Comparison of ENCODE assay signal across 9 cellular contexts in genomic region chr13:83881917-83882625, GRCh38. TPM values are rescaled to one million over a fixed set of nuclear protein-coding genes. Genes with fewer than 3 reads are reported as not detected.
DNase-seq lines count a peak whose midpoint lies in the region; ATAC-seq and TF ChIP-seq lines count a peak whose summit lies in the region.
"Had no signal": no experiment of that assay in that cellular context is flagged by ENCODE, and none has a peak within 500 bp of the region (broad histone marks: within the 10 kb centered on the region; RNA-seq: fewer than 3 reads in every experiment).

TSS of gene SLITRK1 (minus strand) at chr13:83882474. CDS start at chr13:83881507, 967 bp downstream.

- H3K9me3 Mint-ChIP-seq in chondrocyte (ENCODE audit: low read depth) = no peaks in the 10 kb centered on the region

- no peak within 1 kb of the TSS for H2BK15ac ChIP-seq in mesendoderm (replicated peaks; ENCODE audit: low read depth)

- H3K4ac ChIP-seq in mesendoderm (ENCODE audit: low read depth, low read length) = no peak within 1 kb of the TSS

- H3K27me3 Mint-ChIP-seq in chondrocyte (ENCODE audit: low read depth) = peaks cover 57% of the 10 kb centered on the region

- H3K27ac ChIP-seq in mesendoderm (ENCODE audit: low read depth, low read length) = no peak within 1 kb of the TSS

- no peaks in the 10 kb centered on the region for H3K79me1 ChIP-seq in mesendoderm (ENCODE audit: low read length)

- no peak within 1 kb of the TSS for H3K56ac ChIP-seq in mesendoderm (ENCODE audit: low read length)

- H3K27me3 ChIP-seq in mesendoderm (ENCODE audit: insufficient read depth, low read length, poor library complexity) = peaks cover 22% of the 10 kb centered on the region

- H4K8ac ChIP-seq in mesendoderm (ENCODE audit: low read depth, low read length) = no peak within 1 kb of the TSS

- H3K4me1 ChIP-seq in mesendoderm (ENCODE audit: control insufficient read depth, low read depth, low read length) = no peaks in the 10 kb centered on the region

- TF ChIP-seq CTCF in chondrocyte (IDR thresholded peaks at IDR 0.05) = no peak

- no peak within 1 kb of the TSS for H3K18ac ChIP-seq in mesendoderm (ENCODE audit: low read length)

- no peak within 1 kb of the TSS for H3K9ac ChIP-seq in mesendoderm (ENCODE audit: low read length)

- H4K5ac ChIP-seq in mesendoderm (ENCODE audit: low read length) = no peak within 1 kb of the TSS

- peak within 1 kb of the TSS; percentile 29 for H3K4me3 ChIP-seq in mesendoderm (ENCODE audit: low read length)

- H3K4me1 Mint-ChIP-seq in chondrocyte (ENCODE audit: low read depth) = peaks cover 29% of the 10 kb centered on the region
- H3K4me1 Mint-ChIP-seq: activated naive CD4-positive, alpha-beta T cell treated with anti-CD3 and anti-CD28 coated beads, Interleukin-2, amount 50 U/mL, for 24 hours had no signal

- H3K4me2 ChIP-seq in mesendoderm (ENCODE audit: low read length) = peak within 1 kb of the TSS; percentile 63

- no peaks in the 10 kb centered on the region for H3K36me3 Mint-ChIP-seq in chondrocyte (ENCODE audit: low read depth)
- H3K36me3 Mint-ChIP-seq: activated naive CD4-positive, alpha-beta T cell treated with anti-CD3 and anti-CD28 coated beads, Interleukin-2, amount 50 U/mL, for 24 hours had no signal

- H3K27ac Mint-ChIP-seq in chondrocyte (ENCODE audit: unreplicated experiment) = no peak within 1 kb of the TSS
- H3K27ac Mint-ChIP-seq: activated naive CD4-positive, alpha-beta T cell treated with anti-CD3 and anti-CD28 coated beads, Interleukin-2, amount 50 U/mL, for 24 hours had no signal

- no peak within 1 kb of the TSS for H3K23ac ChIP-seq in mesendoderm (ENCODE audit: low read length)

- no peaks in the 10 kb centered on the region for H3K79me2 ChIP-seq in mesendoderm (ENCODE audit: control insufficient read depth, insufficient read depth, low read length)

- ATAC-seq in left cardiac atrium = peak in 1 of 2 donors; percentile 57
- no peak for ATAC-seq in Right ventricle myocardium inferior

- H2BK120ac ChIP-seq in mesendoderm (ENCODE audit: low read depth, low read length) = no peak within 1 kb of the TSS

- DNase-seq in left cardiac atrium (peak; percentile 31), Right ventricle myocardium inferior (ENCODE audit: missing footprints) (no peak), NCI-H69 (lab: John Stamatoyannopoulos, UW) (peak; percentile 71), chondrocyte (ENCODE audit: low spot score) (peak; percentile 81), mesendoderm (peak; percentile 91), 8988T (no peak), GM19238 (ENCODE audit: insufficient read length, low spot score) (no peak)
- DNase-seq in stimulated activated CD4-positive, alpha-beta T cell treated with anti-CD3 and anti-CD28 coated beads, Interleukin-15, amount 100 ng/mL, for 24 hours = no peak

- peak within 1 kb of the TSS; percentile 62 for H3K4me3 Mint-ChIP-seq in chondrocyte (ENCODE audit: unreplicated experiment)
- H3K4me3 Mint-ChIP-seq: activated naive CD4-positive, alpha-beta T cell treated with anti-CD3 and anti-CD28 coated beads, Interleukin-2, amount 50 U/mL, for 24 hours had no signal

- no peak within 1 kb of the TSS for H2AK5ac ChIP-seq in mesendoderm (ENCODE audit: low read length)

- WGBS in mesendoderm (ENCODE audit: extremely low coverage, insufficient coverage, low lambda C conversion rate) = no CpG with 5 or more reads among the region's 32 CpGs

- intact Hi-C loops in left cardiac atrium (cut with DNase I) = no loop called here
- intact Hi-C loops in Right ventricle myocardium inferior (cut with DNase I) = no loop called here

- no peaks in the 10 kb centered on the region for H3K36me3 ChIP-seq in mesendoderm (ENCODE audit: control insufficient read depth, insufficient read depth, low read length)

- H2BK5ac ChIP-seq in mesendoderm (ENCODE audit: low read length) = no peak within 1 kb of the TSS

RNA-seq across cellular contexts. Expression of gene SLITRK1, which starts in this region (rescaled TPM):
- total RNA-seq in left cardiac atrium (not detected), Right ventricle myocardium inferior (not detected), chondrocyte (0.05 to 0.36 TPM (median 0.08 TPM) in 3 replicates)
- 0.01 TPM for polyA plus RNA-seq in mesendoderm (2013, experiment 1 of 2)
- polyA plus RNA-seq in mesendoderm (2013, experiment 2 of 2) = 0.03 TPM

Comparison
In these comparisons a context has a peak if more than half of its experiments do, and no peak if none do; other contexts are left out.
1. Peak in DNase-seq in left cardiac atrium; RNA of the gene not detected or under 1 TPM.
2. Peak in DNase-seq in chondrocyte; RNA of the gene not detected or under 1 TPM.
3. DNase-seq: peak in NCI-H69 (single experiment) and mesendoderm (single experiment); none in Right ventricle myocardium inferior (single experiment), stimulated activated CD4-positive, alpha-beta T cell treated with anti-CD3 and anti-CD28 coated beads, Interleukin-15, amount 100 ng/mL, for 24 hours (single experiment), 8988T (single experiment) and GM19238 (single experiment).